In genomic region chrX:346034-346813, GRCh38 we compare ENCODE assay signal across 1 cellular context.
A peak's percentile ranks its signal among the peaks of the same experiment; 100 is the strongest.
TF ChIP-seq lines count a peak whose summit lies in the region.

No MANE protein-coding gene starts in this region.

TF ChIP-seq in HepG2, 621 proteins besides CTCF, POLR2A, EP300 and RAD21:
- no peak for TF ChIP-seq ZNF749 (CRISPR knock-in tag; IDR thresholded peaks at IDR 0.05; ENCODE audit: borderline replicate concordance)
- TF ChIP-seq MED1 (CRISPR knock-in tag; IDR thresholded peaks at IDR 0.05): no peak
- no peak for TF ChIP-seq TFDP1 (CRISPR knock-in tag; IDR thresholded peaks at IDR 0.05; ENCODE audit: borderline replicate concordance)
- TF ChIP-seq HNRNPK (IDR thresholded peaks at IDR 0.05; ENCODE audit: low read depth, low read length, poor library complexity, severe bottlenecking): peak; percentile 74
- no peak for TF ChIP-seq ZBTB44 (CRISPR knock-in tag; IDR thresholded peaks at IDR 0.05)
- TF ChIP-seq HDAC1 (CRISPR knock-in tag; IDR thresholded peaks at IDR 0.05): no peak
